ENCODE assay signal across 1 cellular context in genomic region chr17:56176101-56176500, GRCh38.
TF ChIP-seq lines count a peak whose summit lies in the region.

No MANE protein-coding gene starts in this region.

TF ChIP-seq in GM23338, 12 proteins besides CTCF, POLR2A, EP300 and RAD21 (continued from another document):
- TF ChIP-seq ZNF462 (CRISPR knock-in tag; IDR thresholded peaks at IDR 0.05) (no peak), NANOG (IDR thresholded peaks at IDR 0.05; ENCODE audit: borderline replicate concordance) (no peak), EZH2 (IDR thresholded peaks at IDR 0.05; ENCODE audit: low read depth, unreplicated experiment) (no peak), ETS1 (IDR thresholded peaks at IDR 0.05) (no peak), ZNF331 (CRISPR knock-in tag; IDR thresholded peaks at IDR 0.05; ENCODE audit: low read depth) (no peak), REST (IDR thresholded peaks at IDR 0.05; ENCODE audit: unreplicated experiment) (no peak), EZH2phosphoT487 (IDR thresholded peaks at IDR 0.05; ENCODE audit: unreplicated experiment) (no peak), ZNF114 (CRISPR knock-in tag; IDR thresholded peaks at IDR 0.05) (no peak), JUNB (IDR thresholded peaks at IDR 0.05; ENCODE audit: unreplicated experiment) (no peak), CREB1 (CRISPR knock-in tag; IDR thresholded peaks at IDR 0.05; ENCODE audit: low read depth) (no peak)
TF ChIP-seq in GM23338: peak in this region for 0.
